34 cellular contexts compared by ENCODE assay signal in genomic region chr3:87848003-87848402, GRCh38. TPM values are rescaled to one million over a fixed set of nuclear protein-coding genes. Genes with fewer than 3 reads are reported as not detected.
"Had no signal": no experiment of that assay in that cellular context is flagged by ENCODE, and none has a peak within 500 bp of the region (broad histone marks: within the 10 kb centered on the region; RNA-seq: fewer than 3 reads in every experiment).

No MANE protein-coding gene starts in this region.

- H3K27me3 Mint-ChIP-seq: activated CD4-positive, alpha-beta memory T cell treated with anti-CD3 and anti-CD28 coated beads for 36 hours; activated CD4-positive, alpha-beta T cell treated with anti-CD3 and anti-CD28 coated beads for 36 hours; activated CD4-positive, alpha-beta T cell treated with anti-CD3 and anti-CD28 coated beads, Interleukin-2, amount 10 ng/mL, durations not matched to agents 24 days and 14 days; activated CD8-positive, alpha-beta memory T cell treated with anti-CD3 and anti-CD28 coated beads, Interleukin-2, amount 10 ng/mL, durations not matched to agents 7 days and 5 days; activated naive CD8-positive, alpha-beta T cell treated with anti-CD3 and anti-CD28 coated beads, Interleukin-2, amount 10 ng/mL, durations not matched to agents 7 days and 5 days; central memory CD8-positive, alpha-beta T cell; dendritic cell treated with granulocyte-macrophage colony-stimulating factor and Interleukin-4, amounts not matched to agents 40 ng/mL and 50 ng/mL, for 4 days had no signal

- ATAC-seq: activated CD4-positive, alpha-beta T cell treated with anti-CD3 and anti-CD28 coated beads for 36 hours; activated CD8-positive, alpha-beta memory T cell treated with anti-CD3 and anti-CD28 coated beads, Interleukin-2, amount 10 ng/mL, durations not matched to agents 7 days and 5 days; activated CD8-positive, alpha-beta T cell treated with anti-CD3 and anti-CD28 coated beads, Interleukin-2, amount 10 ng/mL, durations not matched to agents 7 days and 5 days; activated naive CD4-positive, alpha-beta T cell treated with anti-CD3 and anti-CD28 coated beads, Interleukin-2, amount 50 U/mL, for 72 hours; esophagus mucosa; foreskin keratinocyte; gastrocnemius medialis; heart left ventricle had no signal

- H3K36me3 ChIP-seq: ascending aorta, brain microvascular endothelial cell, gastrocnemius medialis, heart left ventricle had no signal

- H3K4me3 ChIP-seq: ascending aorta, coronary artery, dorsolateral prefrontal cortex, gastrocnemius medialis, heart left ventricle had no signal

- H3K4me1 ChIP-seq: ascending aorta, foreskin keratinocyte, gastrocnemius medialis, heart left ventricle had no signal

- H3K27ac ChIP-seq: ascending aorta, brain microvascular endothelial cell, coronary artery, dorsolateral prefrontal cortex, foreskin keratinocyte, gastrocnemius medialis, heart left ventricle had no signal

- H3K27ac Mint-ChIP-seq: activated CD4-positive, alpha-beta memory T cell treated with anti-CD3 and anti-CD28 coated beads for 36 hours; activated CD4-positive, alpha-beta T cell treated with anti-CD3 and anti-CD28 coated beads for 36 hours; activated CD4-positive, alpha-beta T cell treated with anti-CD3 and anti-CD28 coated beads, Interleukin-2, amount 10 ng/mL, durations not matched to agents 24 days and 14 days; activated CD8-positive, alpha-beta memory T cell treated with anti-CD3 and anti-CD28 coated beads, Interleukin-2, amount 10 ng/mL, durations not matched to agents 7 days and 5 days; activated CD8-positive, alpha-beta T cell treated with anti-CD3 and anti-CD28 coated beads, Interleukin-2, amount 10 ng/mL, durations not matched to agents 7 days and 5 days; activated naive CD4-positive, alpha-beta T cell treated with anti-CD3 and anti-CD28 coated beads for 36 hours; activated naive CD4-positive, alpha-beta T cell treated with anti-CD3 and anti-CD28 coated beads, Interleukin-2, amount 50 U/mL, for 72 hours; activated naive CD8-positive, alpha-beta T cell treated with anti-CD3 and anti-CD28 coated beads, Interleukin-2, amount 10 ng/mL, durations not matched to agents 7 days and 5 days; activated T-helper 1 cell treated with anti-CD3 and anti-CD28 coated beads, Interleukin-12 subunit alpha, Interleukin-12 subunit beta, Interleukin-2, Interleukin-4 antibody, amounts not matched to agents 30 ng/mL and 10 ng/mL and 1 ng/mL, durations not matched to agents 14 hours and 24 hours and 36 hours; activated T-helper 2 cell treated with anti-CD3 and anti-CD28 coated beads, Interferon-gamma antibody, Interleukin-2, Interleukin-4, amounts not matched to agents 10 μg/mL and 5 μg/mL and 100 μg/mL, durations not matched to agents 14 hours and 24 hours and 36 hours; dendritic cell treated with granulocyte-macrophage colony-stimulating factor and Interleukin-4, amounts not matched to agents 40 ng/mL and 50 ng/mL, for 4 days; endodermal cell had no signal

- DNase-seq: activated CD4-positive, alpha-beta memory T cell treated with anti-CD3 and anti-CD28 coated beads for 36 hours; activated CD4-positive, alpha-beta T cell treated with anti-CD3 and anti-CD28 coated beads for 36 hours; activated CD4-positive, alpha-beta T cell treated with anti-CD3 and anti-CD28 coated beads, Interleukin-2, amount 10 ng/mL, durations not matched to agents 24 days and 14 days; activated CD4-positive, CD25-positive, alpha-beta regulatory T cell; activated CD4-positive, CD25-positive, alpha-beta regulatory T cell treated with anti-CD3 and anti-CD28 coated beads, Interleukin-2, amount 50 U/mL, for 72 hours; activated CD8-positive, alpha-beta memory T cell treated with anti-CD3 and anti-CD28 coated beads, Interleukin-2, amount 10 ng/mL, durations not matched to agents 7 days and 5 days; activated CD8-positive, alpha-beta memory T cell treated with anti-CD3 and anti-CD28 coated beads, Interleukin-2, amount 50 U/mL, for 4 hours; activated CD8-positive, alpha-beta T cell treated with anti-CD3 and anti-CD28 coated beads, Interleukin-2, amount 10 ng/mL, durations not matched to agents 7 days and 5 days; activated effector memory CD4-positive, alpha-beta T cell treated with anti-CD3 and anti-CD28 coated beads, Interleukin-2, amount 50 U/mL, for 16 hours; activated naive CD4-positive, alpha-beta T cell treated with anti-CD3 and anti-CD28 coated beads for 36 hours; activated naive CD8-positive, alpha-beta T cell treated with anti-CD3 and anti-CD28 coated beads, Interleukin-2, amount 10 ng/mL, durations not matched to agents 7 days and 5 days; activated T-cell treated with anti-CD3 and anti-CD28 coated beads, Interleukin-2, amount 50 U/mL, for 1 hour; activated T-cell treated with anti-CD3 and anti-CD28 coated beads, Interleukin-2, amount 50 U/mL, for 48 hours; brain microvascular endothelial cell; dorsolateral prefrontal cortex; effector memory CD4-positive, alpha-beta T cell; endodermal cell; foreskin keratinocyte; gastrocnemius medialis; glutamatergic neuron; heart left ventricle; T-helper 2 cell had no signal

- H3K9me3 ChIP-seq: ascending aorta, gastrocnemius medialis had no signal

- H3K9me3 Mint-ChIP-seq: activated CD4-positive, alpha-beta memory T cell treated with anti-CD3 and anti-CD28 coated beads for 36 hours; activated CD4-positive, alpha-beta T cell treated with anti-CD3 and anti-CD28 coated beads, Interleukin-2, amount 10 ng/mL, durations not matched to agents 24 days and 14 days; activated naive CD4-positive, alpha-beta T cell treated with anti-CD3 and anti-CD28 coated beads, Interleukin-2, amount 50 U/mL, for 72 hours; activated naive CD8-positive, alpha-beta T cell treated with anti-CD3 and anti-CD28 coated beads, Interleukin-2, amount 10 ng/mL, durations not matched to agents 7 days and 5 days; activated T-helper 1 cell treated with anti-CD3 and anti-CD28 coated beads, Interleukin-12 subunit alpha, Interleukin-12 subunit beta, Interleukin-2, Interleukin-4 antibody, amounts not matched to agents 30 ng/mL and 10 ng/mL and 1 ng/mL, durations not matched to agents 14 hours and 24 hours and 36 hours; activated T-helper 2 cell treated with anti-CD3 and anti-CD28 coated beads, Interferon-gamma antibody, Interleukin-2, Interleukin-4, amounts not matched to agents 10 μg/mL and 5 μg/mL and 100 μg/mL, durations not matched to agents 14 hours and 24 hours and 36 hours; central memory CD8-positive, alpha-beta T cell; dendritic cell treated with granulocyte-macrophage colony-stimulating factor and Interleukin-4, amounts not matched to agents 40 ng/mL and 50 ng/mL, for 4 days had no signal

- H3K4me3 Mint-ChIP-seq: activated CD4-positive, alpha-beta memory T cell treated with anti-CD3 and anti-CD28 coated beads for 36 hours; activated CD4-positive, alpha-beta T cell treated with anti-CD3 and anti-CD28 coated beads for 36 hours; activated CD4-positive, alpha-beta T cell treated with anti-CD3 and anti-CD28 coated beads, Interleukin-2, amount 10 ng/mL, durations not matched to agents 24 days and 14 days; activated CD8-positive, alpha-beta memory T cell treated with anti-CD3 and anti-CD28 coated beads, Interleukin-2, amount 10 ng/mL, durations not matched to agents 7 days and 5 days; activated CD8-positive, alpha-beta T cell treated with anti-CD3 and anti-CD28 coated beads, Interleukin-2, amount 10 ng/mL, durations not matched to agents 7 days and 5 days; activated naive CD4-positive, alpha-beta T cell treated with anti-CD3 and anti-CD28 coated beads for 36 hours; activated naive CD8-positive, alpha-beta T cell treated with anti-CD3 and anti-CD28 coated beads, Interleukin-2, amount 10 ng/mL, durations not matched to agents 7 days and 5 days; activated T-helper 1 cell treated with anti-CD3 and anti-CD28 coated beads, Interleukin-12 subunit alpha, Interleukin-12 subunit beta, Interleukin-2, Interleukin-4 antibody, amounts not matched to agents 30 ng/mL and 10 ng/mL and 1 ng/mL, durations not matched to agents 14 hours and 24 hours and 36 hours; central memory CD8-positive, alpha-beta T cell; dendritic cell treated with granulocyte-macrophage colony-stimulating factor and Interleukin-4, amounts not matched to agents 40 ng/mL and 50 ng/mL, for 4 days; endodermal cell had no signal

- H3K4me1 Mint-ChIP-seq: activated CD4-positive, alpha-beta T cell treated with anti-CD3 and anti-CD28 coated beads for 36 hours; activated CD4-positive, alpha-beta T cell treated with anti-CD3 and anti-CD28 coated beads, Interleukin-2, amount 10 ng/mL, durations not matched to agents 24 days and 14 days; activated CD8-positive, alpha-beta memory T cell treated with anti-CD3 and anti-CD28 coated beads, Interleukin-2, amount 10 ng/mL, durations not matched to agents 7 days and 5 days; activated naive CD8-positive, alpha-beta T cell treated with anti-CD3 and anti-CD28 coated beads, Interleukin-2, amount 10 ng/mL, durations not matched to agents 7 days and 5 days; central memory CD8-positive, alpha-beta T cell; endodermal cell had no signal

- H3K27me3 ChIP-seq: ascending aorta, brain microvascular endothelial cell, dorsolateral prefrontal cortex, foreskin keratinocyte, gastrocnemius medialis, heart left ventricle had no signal

RNA-seq across cellular contexts. Expression of gene HTR1F, which starts 55.5 kb away (rescaled TPM):
- total RNA-seq: activated CD4-positive, alpha-beta memory T cell treated with anti-CD3 and anti-CD28 coated beads for 36 hours; activated CD4-positive, alpha-beta T cell treated with anti-CD3 and anti-CD28 coated beads for 36 hours; activated CD4-positive, alpha-beta T cell treated with anti-CD3 and anti-CD28 coated beads, Interleukin-2, amount 10 ng/mL, durations not matched to agents 24 days and 14 days; activated CD8-positive, alpha-beta memory T cell treated with anti-CD3 and anti-CD28 coated beads for 36 hours; activated CD8-positive, alpha-beta memory T cell treated with anti-CD3 and anti-CD28 coated beads, Interleukin-2, amount 10 ng/mL, durations not matched to agents 7 days and 5 days; activated CD8-positive, alpha-beta T cell treated with anti-CD3 and anti-CD28 coated beads, Interleukin-2, amount 10 ng/mL, durations not matched to agents 7 days and 5 days; activated naive CD4-positive, alpha-beta T cell treated with anti-CD3 and anti-CD28 coated beads for 36 hours; activated naive CD4-positive, alpha-beta T cell treated with anti-CD3 and anti-CD28 coated beads, Interleukin-2, amount 50 U/mL, for 72 hours; activated naive CD8-positive, alpha-beta T cell treated with anti-CD3 and anti-CD28 coated beads, Interleukin-2, amount 10 ng/mL, durations not matched to agents 7 days and 5 days; activated T-helper 1 cell treated with anti-CD3 and anti-CD28 coated beads, Interleukin-12 subunit alpha, Interleukin-12 subunit beta, Interleukin-2, Interleukin-4 antibody, amounts not matched to agents 30 ng/mL and 10 ng/mL and 1 ng/mL, durations not matched to agents 14 hours and 24 hours and 36 hours; activated T-helper 2 cell treated with anti-CD3 and anti-CD28 coated beads, Interferon-gamma antibody, Interleukin-2, Interleukin-4, amounts not matched to agents 10 μg/mL and 5 μg/mL and 100 μg/mL, durations not matched to agents 14 hours and 24 hours and 36 hours; ascending aorta; bronchial epithelial cell; epithelial cell of proximal tubule; esophagus mucosa; foreskin keratinocyte; T-helper 1 cell treated with Interleukin-12 subunit alpha and Interleukin-12 subunit beta and Interleukin-4 antibody, amounts not matched to agents 30 ng/mL and 1 ng/mL, for 36 hours had no signal
- polyA plus RNA-seq: foreskin keratinocyte had no signal
